ENCODE assay signal across 16 cellular contexts in the genomic region with DNA sequence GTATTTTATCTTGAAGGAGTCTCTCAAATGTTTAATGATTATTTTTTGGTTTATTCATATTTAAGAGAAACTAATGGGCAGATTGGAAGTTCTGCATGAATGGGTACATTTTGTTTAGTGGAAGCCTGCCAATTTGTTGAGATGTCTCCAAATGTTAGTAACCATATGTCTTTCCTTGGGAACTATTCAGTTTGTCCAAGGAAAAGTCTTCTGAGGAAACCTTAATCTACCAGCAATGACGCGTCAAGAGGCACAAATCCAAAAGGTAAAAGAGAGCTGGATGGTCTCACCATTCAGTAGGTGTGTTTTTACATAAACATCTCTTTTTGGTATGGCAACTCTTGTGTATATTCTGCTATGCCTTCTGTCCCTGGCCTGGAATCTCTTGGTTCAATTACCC. TPM values are rescaled to one million over a fixed set of nuclear protein-coding genes. Genes with fewer than 3 reads are reported as not detected.
DNase-seq lines count a peak whose midpoint lies in the region; ATAC-seq lines count a peak whose summit lies in the region.
"Had no signal": no experiment of that assay in that cellular context is flagged by ENCODE, and none has a peak within 500 bp of the region (broad histone marks: within the 10 kb centered on the region; RNA-seq: fewer than 3 reads in every experiment).

No MANE protein-coding gene starts in this region.

- no peaks in the 10 kb centered on the region for H3K36me3 Mint-ChIP-seq in naive thymus-derived CD8-positive, alpha-beta T cell
- H3K36me3 Mint-ChIP-seq: CD14-positive monocyte; CD4-positive, alpha-beta memory T cell; IgD-negative memory B cell had no signal

- POLR2A ChIA-PET in naive thymus-derived CD8-positive, alpha-beta T cell (lab: Charles Lee), result no interaction called here

- no peak overlapping the region for H3K4me3 Mint-ChIP-seq in naive thymus-derived CD8-positive, alpha-beta T cell
- H3K4me3 Mint-ChIP-seq: CD14-positive monocyte; CD4-positive, alpha-beta memory T cell; IgD-negative memory B cell had no signal

- H3K27me3 Mint-ChIP-seq in naive thymus-derived CD8-positive, alpha-beta T cell, result peaks cover 0 to 3% (median 0%) of the 10 kb centered on the region in 5 donors
- H3K27me3 Mint-ChIP-seq: CD4-positive, alpha-beta memory T cell; IgD-negative memory B cell had no signal

- H3K9me3 Mint-ChIP-seq in naive thymus-derived CD8-positive, alpha-beta T cell, result peaks cover 0 to 4% (median 0%) of the 10 kb centered on the region in 9 donors

- ATAC-seq in naive thymus-derived CD8-positive, alpha-beta T cell, result no peak
- ATAC-seq: A549, HepG2 had no signal

- DNase-seq in NCI-H524 (lab: John Stamatoyannopoulos, UW) (peak; percentile 18 to 55), NCI-H524 treated with DMSO at 0.1 percent for 48 hours (lab: John Stamatoyannopoulos, UW) (no peak), NCI-H2171 treated with DMSO at 0.1 percent for 48 hours (lab: John Stamatoyannopoulos, UW) (peak; percentile 70), cerebellum (ENCODE audit: low spot score) (peak; percentile 64), AG20443 (ENCODE audit: low spot score) (no peak), UCSD-AML1 (lab: John Stamatoyannopoulos, UW; ENCODE audit: unreplicated experiment) (no peak)
- DNase-seq in naive thymus-derived CD8-positive, alpha-beta T cell, result no peak
- DNase-seq: CD4-positive, alpha-beta memory T cell; DMS53; DND-41; EL; GM23248 had no signal

- no peak overlapping the region for H3K27ac Mint-ChIP-seq in naive thymus-derived CD8-positive, alpha-beta T cell
- H3K27ac Mint-ChIP-seq: CD14-positive monocyte; CD4-positive, alpha-beta memory T cell; IgD-negative memory B cell had no signal

- H3K4me1 Mint-ChIP-seq in naive thymus-derived CD8-positive, alpha-beta T cell, result no peaks in the 10 kb centered on the region
- H3K4me1 Mint-ChIP-seq: CD14-positive monocyte; CD4-positive, alpha-beta memory T cell; IgD-negative memory B cell had no signal

RNA-seq across cellular contexts. Expression of gene NDST3, which starts 37.4 kb away (rescaled TPM):
- total RNA-seq in cerebellum, result 47.4 TPM
- total RNA-seq in naive thymus-derived CD8-positive, alpha-beta T cell, result not detected
- polyA plus RNA-seq in naive thymus-derived CD8-positive, alpha-beta T cell, result under 1 TPM in 1 of 3 donors, not detected in 2; 0.07 TPM
- total RNA-seq: CD4-positive, alpha-beta memory T cell; GM23248; HepG2 had no signal
- polyA plus RNA-seq: A549; CD14-positive monocyte; CD4-positive, alpha-beta memory T cell; GM23248; HepG2; IgD-negative memory B cell had no signal

Comparison
In these comparisons a context has a peak if more than half of its experiments do, and no peak if none do; other contexts are left out.
1. DNase-seq: peak in NCI-H524 (2 of 2), NCI-H2171 treated with DMSO at 0.1 percent for 48 hours (single experiment) and cerebellum (single experiment); none in NCI-H524 treated with DMSO at 0.1 percent for 48 hours (single experiment), naive thymus-derived CD8-positive, alpha-beta T cell (0 of 10), AG20443 (single experiment) and UCSD-AML1 (single experiment).
2. RNA of gene NDST3, which starts 37.4 kb away (total RNA-seq): 47.4 TPM in cerebellum (single experiment); not detected in naive thymus-derived CD8-positive, alpha-beta T cell; every median in the first group is over 10 times any median in the second.